In the genomic region with DNA sequence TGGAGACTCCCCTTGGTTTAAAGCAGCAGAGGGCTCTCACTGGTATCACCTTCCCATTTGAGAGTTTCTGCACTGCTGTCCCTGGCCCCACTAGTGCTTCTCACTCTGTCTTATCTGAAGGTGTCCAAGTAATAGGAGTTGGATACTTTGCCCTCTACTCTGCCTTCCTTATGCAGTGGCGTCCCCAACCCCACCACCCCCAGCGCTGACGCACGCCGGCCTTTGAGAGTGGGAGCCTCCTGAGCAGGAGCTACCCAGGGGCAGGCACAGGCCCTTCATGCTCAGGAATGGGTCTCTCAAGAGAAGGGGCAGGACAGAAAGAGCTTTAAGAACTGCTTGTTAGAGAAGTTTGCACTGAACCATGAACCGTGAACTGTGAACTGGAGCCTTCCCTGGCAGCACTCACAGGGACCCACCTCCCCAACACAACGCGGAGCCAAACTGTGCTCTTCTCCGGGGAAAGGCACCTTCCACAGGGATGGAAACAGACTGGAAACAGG, we compare ENCODE assay signal across 25 cellular contexts. TPM values are rescaled to one million over a fixed set of nuclear protein-coding genes. Genes with fewer than 3 reads are reported as not detected.
"Had no signal": no experiment of that assay in that cellular context is flagged by ENCODE, and none has a peak within 500 bp of the region (broad histone marks: within the 10 kb centered on the region; RNA-seq: fewer than 3 reads in every experiment).

No MANE protein-coding gene starts in this region.

- H3K4me3 ChIP-seq: heart left ventricle, right atrium auricular region, testis, transverse colon had no signal

- ATAC-seq: effector memory CD8-positive, alpha-beta T cell; heart left ventricle; left lobe of liver; natural killer cell; stimulated activated naive B cell treated with anti-CD40 and anti-IgM and Interleukin-4, amounts not matched to agents 10 μg/mL and 1 μg/mL and 100 μg/mL, for 72 hours; stimulated activated naive CD8-positive, alpha-beta T cell treated with anti-CD3 and anti-CD28 coated beads, Interleukin-15, amount 100 ng/mL, for 72 hours had no signal

- H3K4me1 ChIP-seq: heart left ventricle, right atrium auricular region, testis, transverse colon had no signal

- DNase-seq: effector memory CD8-positive, alpha-beta T cell; foreskin melanocyte; hippocampal formation; natural killer cell; stimulated activated CD4-positive, alpha-beta T cell treated with anti-CD3 and anti-CD28 coated beads, Interleukin-15, amount 100 ng/mL, for 24 hours; stimulated activated CD4-positive, alpha-beta T cell treated with anti-CD3 and anti-CD28 coated beads, Interleukin-1b, Interleukin-23, amount 100 ng/mL, for 48 hours; stimulated activated CD4-positive, alpha-beta T cell treated with anti-CD3 and anti-CD28 coated beads, Interleukin-4, amount 100 ng/mL, for 4 hours; stimulated activated naive B cell treated with anti-CD40 and anti-IgM and Interleukin-4, amounts not matched to agents 10 μg/mL and 1 μg/mL and 100 μg/mL, for 72 hours; stimulated activated naive CD8-positive, alpha-beta T cell treated with anti-CD3 and anti-CD28 coated beads, Interleukin-15, amount 100 ng/mL, for 72 hours; testis; transverse colon had no signal

- H3K27ac Mint-ChIP-seq: effector memory CD8-positive, alpha-beta T cell; mesothelial cell of epicardium; natural killer cell; stimulated activated naive B cell treated with anti-CD40 and anti-IgM and Interleukin-4, amounts not matched to agents 10 μg/mL and 1 μg/mL and 100 μg/mL, for 72 hours; stimulated activated naive CD8-positive, alpha-beta T cell treated with anti-CD3 and anti-CD28 coated beads, Interleukin-15, amount 100 ng/mL, for 72 hours had no signal

- H3K27ac ChIP-seq: heart left ventricle, right atrium auricular region, testis, transverse colon had no signal

- H3K9me3 Mint-ChIP-seq: central memory CD8-positive, alpha-beta T cell; effector memory CD8-positive, alpha-beta T cell; mesothelial cell of epicardium; natural killer cell; neural crest cell; stimulated activated naive B cell treated with anti-CD40 and anti-IgM and Interleukin-4, amounts not matched to agents 10 μg/mL and 1 μg/mL and 100 μg/mL, for 72 hours; stimulated activated naive CD8-positive, alpha-beta T cell treated with anti-CD3 and anti-CD28 coated beads, Interleukin-15, amount 100 ng/mL, for 72 hours had no signal

- H3K27me3 ChIP-seq: right atrium auricular region, testis, transverse colon had no signal

- H3K36me3 ChIP-seq: heart left ventricle, right atrium auricular region, transverse colon had no signal

- H3K9me3 ChIP-seq: heart left ventricle, right atrium auricular region, testis, transverse colon had no signal

- H3K36me3 Mint-ChIP-seq: mesothelial cell of epicardium; natural killer cell; stimulated activated naive B cell treated with anti-CD40 and anti-IgM and Interleukin-4, amounts not matched to agents 10 μg/mL and 1 μg/mL and 100 μg/mL, for 72 hours had no signal

- H3K4me1 Mint-ChIP-seq: central memory CD8-positive, alpha-beta T cell; stimulated activated naive B cell treated with anti-CD40 and anti-IgM and Interleukin-4, amounts not matched to agents 10 μg/mL and 1 μg/mL and 100 μg/mL, for 72 hours had no signal

- H3K4me3 Mint-ChIP-seq: central memory CD8-positive, alpha-beta T cell; effector memory CD8-positive, alpha-beta T cell; mesothelial cell of epicardium; natural killer cell; neural crest cell; stimulated activated naive B cell treated with anti-CD40 and anti-IgM and Interleukin-4, amounts not matched to agents 10 μg/mL and 1 μg/mL and 100 μg/mL, for 72 hours; stimulated activated naive CD8-positive, alpha-beta T cell treated with anti-CD3 and anti-CD28 coated beads, Interleukin-15, amount 100 ng/mL, for 72 hours had no signal

RNA-seq across cellular contexts. Expression of a gene that starts 3.3 kb away (rescaled TPM):
- total RNA-seq: epithelial cell of proximal tubule, glomerular endothelial cell, heart left ventricle, kidney epithelial cell, left lobe of liver, lower leg skin, mesothelial cell of epicardium, mucosa of gallbladder, myocyte, natural killer cell, neural crest cell, osteocyte, right atrium auricular region, transverse colon, ureter had no signal
- polyA plus RNA-seq: heart left ventricle had no signal

RNA-seq across cellular contexts. Expression of a gene that starts 54.7 kb away (rescaled TPM):
- total RNA-seq: natural killer cell had no signal
